21 cellular contexts compared by ENCODE assay signal in the genomic region with DNA sequence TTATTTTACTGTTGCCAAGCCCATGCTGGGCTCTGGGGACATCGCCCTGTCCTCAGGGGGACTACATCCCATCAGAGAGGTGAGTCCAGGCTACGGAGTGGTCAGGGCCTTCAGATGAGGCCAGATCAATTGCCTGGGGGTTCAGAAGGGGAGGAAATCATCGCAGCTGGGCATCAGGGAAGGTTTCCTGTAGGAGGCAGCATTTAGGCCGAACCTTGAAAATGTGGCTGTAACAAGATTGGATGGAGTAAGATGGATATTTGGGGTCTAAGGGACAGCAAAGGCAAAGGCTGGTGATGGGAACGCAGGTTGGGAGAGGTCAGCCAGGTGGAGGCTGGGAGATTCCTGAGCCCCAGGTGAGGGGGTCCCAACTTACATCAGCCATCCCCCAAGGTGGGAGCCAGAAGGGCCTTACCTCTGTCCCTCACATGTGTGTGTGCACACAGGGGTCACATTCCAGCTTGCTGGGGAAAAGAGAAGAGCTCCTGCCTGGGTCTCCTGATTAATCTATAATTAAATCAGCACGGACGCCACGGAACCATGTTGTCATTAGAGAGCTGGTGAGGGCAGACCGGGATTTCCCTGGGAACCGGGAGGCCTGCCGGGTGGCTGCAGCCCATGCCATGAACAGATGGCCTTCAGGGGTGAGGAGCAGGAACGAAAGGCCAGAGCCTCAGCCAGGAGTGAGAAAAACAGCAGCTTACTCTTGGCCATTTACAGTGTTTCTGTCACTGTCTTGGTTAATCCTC.
"Had no signal": no experiment of that assay in that cellular context is flagged by ENCODE, and none has a peak within 500 bp of the region (broad histone marks: within the 10 kb centered on the region; RNA-seq: fewer than 3 reads in every experiment).

No MANE protein-coding gene starts in this region.

- ATAC-seq: activated CD8-positive, alpha-beta T cell treated with anti-CD3 and anti-CD28 coated beads for 36 hours; activated T-cell treated with anti-CD3 and anti-CD28 coated beads, Interleukin-2, amount 50 U/mL, for 72 hours; effector memory CD8-positive, alpha-beta T cell; mucosa of descending colon; naive thymus-derived CD4-positive, alpha-beta T cell; stimulated activated memory B cell treated with anti-CD40 and anti-IgM and Interleukin-4, amounts not matched to agents 10 μg/mL and 1 μg/mL and 100 μg/mL, for 72 hours; T-helper 17 cell; WTC11 had no signal

- H3K9me3 Mint-ChIP-seq: activated CD8-positive, alpha-beta T cell treated with anti-CD3 and anti-CD28 coated beads for 36 hours; activated naive CD8-positive, alpha-beta T cell treated with anti-CD3 and anti-CD28 coated beads for 36 hours; activated T-cell treated with anti-CD3 and anti-CD28 coated beads, Interleukin-2, amount 50 U/mL, for 72 hours; dendritic cell treated with granulocyte-macrophage colony-stimulating factor and Interleukin-4, amounts not matched to agents 40 ng/mL and 50 ng/mL, for 4 days; effector memory CD8-positive, alpha-beta T cell; stimulated activated memory B cell treated with anti-CD40 and anti-IgM and Interleukin-4, amounts not matched to agents 10 μg/mL and 1 μg/mL and 100 μg/mL, for 72 hours; WTC11 had no signal

- H3K27ac ChIP-seq: brain microvascular endothelial cell, neutrophil, uterus had no signal

- H3K4me1 Mint-ChIP-seq: activated naive CD8-positive, alpha-beta T cell treated with anti-CD3 and anti-CD28 coated beads for 36 hours; stimulated activated memory B cell treated with anti-CD40 and anti-IgM and Interleukin-4, amounts not matched to agents 10 μg/mL and 1 μg/mL and 100 μg/mL, for 72 hours; T-helper 17 cell had no signal

- H3K36me3 Mint-ChIP-seq: activated naive CD8-positive, alpha-beta T cell treated with anti-CD3 and anti-CD28 coated beads for 36 hours; stimulated activated memory B cell treated with anti-CD40 and anti-IgM and Interleukin-4, amounts not matched to agents 10 μg/mL and 1 μg/mL and 100 μg/mL, for 72 hours; WTC11 had no signal

- H3K27ac Mint-ChIP-seq: activated CD8-positive, alpha-beta T cell treated with anti-CD3 and anti-CD28 coated beads for 36 hours; activated naive CD8-positive, alpha-beta T cell treated with anti-CD3 and anti-CD28 coated beads for 36 hours; activated T-cell treated with anti-CD3 and anti-CD28 coated beads, Interleukin-2, amount 50 U/mL, for 72 hours; dendritic cell treated with granulocyte-macrophage colony-stimulating factor and Interleukin-4, amounts not matched to agents 40 ng/mL and 50 ng/mL, for 4 days; effector memory CD8-positive, alpha-beta T cell; naive thymus-derived CD4-positive, alpha-beta T cell; stimulated activated memory B cell treated with anti-CD40 and anti-IgM and Interleukin-4, amounts not matched to agents 10 μg/mL and 1 μg/mL and 100 μg/mL, for 72 hours; T-helper 17 cell; WTC11 had no signal

- H3K4me3 Mint-ChIP-seq: activated CD8-positive, alpha-beta T cell treated with anti-CD3 and anti-CD28 coated beads for 36 hours; activated naive CD8-positive, alpha-beta T cell treated with anti-CD3 and anti-CD28 coated beads for 36 hours; activated T-cell treated with anti-CD3 and anti-CD28 coated beads, Interleukin-2, amount 50 U/mL, for 72 hours; dendritic cell treated with granulocyte-macrophage colony-stimulating factor and Interleukin-4, amounts not matched to agents 40 ng/mL and 50 ng/mL, for 4 days; effector memory CD8-positive, alpha-beta T cell; naive thymus-derived CD4-positive, alpha-beta T cell; stimulated activated memory B cell treated with anti-CD40 and anti-IgM and Interleukin-4, amounts not matched to agents 10 μg/mL and 1 μg/mL and 100 μg/mL, for 72 hours; T-helper 17 cell; WTC11 had no signal

- H3K4me3 ChIP-seq: mucosa of descending colon, uterus had no signal

- H3K27me3 Mint-ChIP-seq: activated CD8-positive, alpha-beta T cell treated with anti-CD3 and anti-CD28 coated beads for 36 hours had no signal

- H3K4me1 ChIP-seq: uterus had no signal

- H3K9me3 ChIP-seq: mucosa of descending colon, neutrophil, uterus had no signal

- H3K36me3 ChIP-seq: brain microvascular endothelial cell, neutrophil, uterus had no signal

- DNase-seq: activated CD4-positive, alpha-beta T cell treated with anti-CD3 and anti-CD28 coated beads for 4 hours; activated CD8-positive, alpha-beta memory T cell treated with anti-CD3 and anti-CD28 coated beads, Interleukin-2, amount 50 U/mL, for 4 hours; activated CD8-positive, alpha-beta T cell treated with anti-CD3 and anti-CD28 coated beads for 36 hours; activated gamma-delta T cell; activated naive CD8-positive, alpha-beta T cell treated with anti-CD3 and anti-CD28 coated beads for 36 hours; activated T-cell treated with anti-CD3 and anti-CD28 coated beads, Interleukin-2, amount 50 U/mL, for 72 hours; anterior cingulate cortex; brain microvascular endothelial cell; cerebellar nuclear complex; effector memory CD8-positive, alpha-beta T cell; islet precursor cell; mucosa of descending colon; naive thymus-derived CD4-positive, alpha-beta T cell; posterior cingulate gyrus; retina; T-helper 17 cell; uterus had no signal

- H3K27me3 ChIP-seq: uterus had no signal
